Comparison of ENCODE assay signal across 15 cellular contexts in the genomic region with DNA sequence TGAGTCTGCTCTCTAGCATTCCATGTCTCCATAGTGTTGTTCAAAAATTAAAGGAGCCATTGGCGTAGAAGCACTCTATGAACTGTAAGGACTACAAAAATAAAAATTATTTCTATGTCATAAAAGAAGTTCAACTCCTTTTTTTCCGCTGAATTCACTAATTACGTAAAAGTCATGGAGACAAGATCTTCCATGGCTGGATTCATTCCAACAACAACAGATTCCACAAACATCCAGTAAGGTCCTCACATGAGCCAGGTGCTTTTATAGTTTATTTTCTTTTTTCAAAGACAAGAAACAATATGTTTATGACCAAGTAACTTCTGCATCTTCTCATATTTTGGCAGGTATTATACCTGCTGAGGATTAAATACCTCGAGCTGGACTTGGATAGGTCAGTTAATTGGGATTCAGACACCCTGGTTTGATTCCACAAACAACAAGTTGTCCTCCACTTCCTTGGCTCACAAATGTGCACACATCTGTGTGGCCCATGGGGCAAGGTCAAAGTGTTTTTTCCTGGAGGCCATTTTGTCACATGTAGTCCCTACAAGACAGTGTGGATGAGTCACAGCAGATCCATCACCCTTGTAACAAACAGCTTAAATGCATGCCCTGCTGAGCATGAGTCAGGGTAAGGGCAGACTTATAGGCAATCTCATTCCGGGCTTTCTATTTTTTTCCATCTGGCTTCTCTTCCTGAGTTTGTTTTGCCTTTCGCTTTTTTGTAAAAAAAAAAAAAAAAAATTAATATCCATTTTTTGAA.
DNase-seq lines count a peak whose midpoint lies in the region; ATAC-seq, FAIRE-seq and TF ChIP-seq lines count a peak whose summit lies in the region.
"Had no signal": no experiment of that assay in that cellular context is flagged by ENCODE, and none has a peak within 500 bp of the region (broad histone marks: within the 10 kb centered on the region; RNA-seq: fewer than 3 reads in every experiment).

No MANE protein-coding gene starts in this region.

- peak overlapping the region; percentile 66 for H3K27ac Mint-ChIP-seq in activated CD4-positive, alpha-beta memory T cell treated with anti-CD3 and anti-CD28 coated beads for 36 hours
- no peak overlapping the region for H3K27ac Mint-ChIP-seq in T-helper 2 cell treated with Interferon-gamma antibody and Interleukin-4, amounts not matched to agents 5 μg/mL and 100 μg/mL, for 36 hours
- H3K27ac Mint-ChIP-seq: GM23338 had no signal

- no peaks in the 10 kb centered on the region for H3K27me3 Mint-ChIP-seq in activated CD4-positive, alpha-beta memory T cell treated with anti-CD3 and anti-CD28 coated beads for 36 hours
- no peaks in the 10 kb centered on the region for H3K27me3 Mint-ChIP-seq in T-helper 2 cell treated with Interferon-gamma antibody and Interleukin-4, amounts not matched to agents 5 μg/mL and 100 μg/mL, for 36 hours (ENCODE audit: low read depth)
- H3K27me3 Mint-ChIP-seq: CD4-positive, CD25-positive, alpha-beta regulatory T cell had no signal

- H3K4me3 ChIP-seq in A549 = no peak overlapping the region
- H3K4me3 ChIP-seq in sigmoid colon = no peak overlapping the region
- no peak overlapping the region for H3K4me3 ChIP-seq in lower leg skin (ENCODE audit: low read depth, poor library complexity, severe bottlenecking)
- H3K4me3 ChIP-seq: GM23338 had no signal

- TF ChIP-seq EP300 in A549 (IDR thresholded peaks at IDR 0.05) = no peak
- TF ChIP-seq EP300 in sigmoid colon (IDR thresholded peaks at IDR 0.05) = no peak

- H3K4me3 Mint-ChIP-seq in activated CD4-positive, alpha-beta memory T cell treated with anti-CD3 and anti-CD28 coated beads for 36 hours = no peak overlapping the region
- no peak overlapping the region for H3K4me3 Mint-ChIP-seq in T-helper 2 cell treated with Interferon-gamma antibody and Interleukin-4, amounts not matched to agents 5 μg/mL and 100 μg/mL, for 36 hours
- H3K4me3 Mint-ChIP-seq: CD4-positive, CD25-positive, alpha-beta regulatory T cell; GM23338 had no signal

- intact Hi-C loops in activated CD4-positive, alpha-beta memory T cell treated with anti-CD3 and anti-CD28 coated beads for 36 hours (cut with micrococcal nuclease) = no loop called here
- intact Hi-C loops in sigmoid colon (cut with DNase I) = no loop called here
- intact Hi-C loops in lower leg skin (cut with DNase I; ENCODE audit: low total_unique reads) = no loop called here

- peaks cover 5% of the 10 kb centered on the region for H3K36me3 Mint-ChIP-seq in activated CD4-positive, alpha-beta memory T cell treated with anti-CD3 and anti-CD28 coated beads for 36 hours
- peaks cover 2% of the 10 kb centered on the region for H3K36me3 Mint-ChIP-seq in T-helper 2 cell treated with Interferon-gamma antibody and Interleukin-4, amounts not matched to agents 5 μg/mL and 100 μg/mL, for 36 hours (ENCODE audit: low read depth)
- H3K36me3 Mint-ChIP-seq: CD4-positive, CD25-positive, alpha-beta regulatory T cell had no signal

- TF ChIP-seq CTCF in A549 (IDR thresholded peaks at IDR 0.05) (no peak), foreskin keratinocyte (conservative IDR thresholded peaks at IDR 0.05) (no peak), sigmoid colon (IDR thresholded peaks at IDR 0.05) (no peak), lower leg skin (IDR thresholded peaks at IDR 0.05) (no peak)

- H3K4me2 ChIP-seq in A549 = no peak overlapping the region
- H3K4me2 ChIP-seq: GM23338 had no signal

- H3K36me3 ChIP-seq in sigmoid colon = no peaks in the 10 kb centered on the region

- H3K27ac ChIP-seq in A549 (peak overlapping the region in 1 of 2 experiments; percentile 24; a peak in 2 of 6 replicates), foreskin keratinocyte (no peak overlapping the region), sigmoid colon (no peak overlapping the region)
- H3K27ac ChIP-seq: VCaP had no signal

- 0 out of 3 replicates have a peak, but pooled peaks cover 2% of the 10 kb centered on the region for H3K9me3 ChIP-seq in A549
- no peaks in the 10 kb centered on the region for H3K9me3 ChIP-seq in sigmoid colon

- H3K4me1 Mint-ChIP-seq in activated CD4-positive, alpha-beta memory T cell treated with anti-CD3 and anti-CD28 coated beads for 36 hours (ENCODE audit: low read depth) = peaks cover 49% of the 10 kb centered on the region
- H3K4me1 Mint-ChIP-seq in T-helper 2 cell treated with Interferon-gamma antibody and Interleukin-4, amounts not matched to agents 5 μg/mL and 100 μg/mL, for 36 hours (ENCODE audit: low read depth) = peaks cover 26% of the 10 kb centered on the region

- H3K4me1 ChIP-seq in A549 (no peaks in the 10 kb centered on the region), foreskin keratinocyte (peaks cover 8% of the 10 kb centered on the region), sigmoid colon (no peaks in the 10 kb centered on the region)

- POLR2A ChIA-PET in A549 (lab: Yijun Ruan, JAX) = no interaction called here
- POLR2A ChIA-PET in activated CD4-positive, alpha-beta memory T cell treated with anti-CD3 and anti-CD28 coated beads for 36 hours (lab: Charles Lee) = interaction anchor here (1.5 kb wide), 1 partner anchor 16 kb away, joined by 3 read pairs; no protein-coding TSS in a partner anchor

- CTCF ChIA-PET in A549 (lab: Yijun Ruan, JAX) = interaction anchor here (1.1 to 1.2 kb wide), 2 partner anchors 13 to 62 kb away, joined by 3 read pairs; no protein-coding TSS in a partner anchor
- CTCF ChIA-PET in activated CD4-positive, alpha-beta memory T cell treated with anti-CD3 and anti-CD28 coated beads for 36 hours (lab: Charles Lee) = no interaction called here

- peak; percentile 62 to 73; a peak in 5 of 6 replicates for ATAC-seq in A549
- ATAC-seq in foreskin keratinocyte = peak; percentile 77
- ATAC-seq: GM23338, Panc1, sciatic nerve had no signal

- WGBS in A549 (ENCODE audit: missing lambda C conversion rate) = 65% methylated on average over 6 of the region's 6 CpGs
- 86 to 91% methylated on average over 6 of the region's 6 CpGs for WGBS in sigmoid colon, 2 donors
- 91 to 92% methylated on average over 6 of the region's 6 CpGs for WGBS in lower leg skin, 2 donors

- peaks cover 11% of the 10 kb centered on the region for H3K9me3 Mint-ChIP-seq in activated CD4-positive, alpha-beta memory T cell treated with anti-CD3 and anti-CD28 coated beads for 36 hours
- peaks cover 17% of the 10 kb centered on the region for H3K9me3 Mint-ChIP-seq in T-helper 2 cell treated with Interferon-gamma antibody and Interleukin-4, amounts not matched to agents 5 μg/mL and 100 μg/mL, for 36 hours

- no peak for FAIRE-seq in A549 (lab: Jason Lieb, UNC)

- peak; percentile 26 to 70 for DNase-seq in A549 (ENCODE audit: low read depth in 1 of 2, low spot score in 1 of 2)
- DNase-seq in ELF-1 (ENCODE audit: low read depth, low spot score) = peak; percentile 9
- DNase-seq in activated CD4-positive, alpha-beta memory T cell treated with anti-CD3 and anti-CD28 coated beads for 36 hours = peak; percentile 39
- peak; percentile 50 to 68 for DNase-seq in foreskin keratinocyte
- no peak for DNase-seq in sigmoid colon
- no peak for DNase-seq in lower leg skin (ENCODE audit: low spot score in 2 of 2)
- no peak for DNase-seq in putamen (ENCODE audit: low spot score)
- DNase-seq in T-helper 2 cell treated with Interferon-gamma antibody and Interleukin-4, amounts not matched to agents 5 μg/mL and 100 μg/mL, for 36 hours (ENCODE audit: low spot score) = no peak
- DNase-seq: activated gamma-delta T cell; CD4-positive, CD25-positive, alpha-beta regulatory T cell; midbrain had no signal

- TF ChIP-seq POLR2A in A549 (IDR thresholded peaks at IDR 0.05; ENCODE audit: low read length) = no peak
- no peak for TF ChIP-seq POLR2A in sigmoid colon (IDR thresholded peaks at IDR 0.05)
- TF ChIP-seq POLR2A in lower leg skin (IDR thresholded peaks at IDR 0.05) = no peak

- H3K27me3 ChIP-seq in foreskin keratinocyte (no peaks in the 10 kb centered on the region), sigmoid colon (no peaks in the 10 kb centered on the region)

- TF ChIP-seq RAD21 in A549 (conservative IDR thresholded peaks at IDR 0.05 in 1 of 2, IDR thresholded peaks at IDR 0.05 in 1 of 2) = no peak

TF ChIP-seq in A549, 52 proteins besides CTCF, POLR2A, EP300 and RAD21:
- TF ChIP-seq NPAS2 (CRISPR knock-in tag; IDR thresholded peaks at IDR 0.05; ENCODE audit: borderline replicate concordance) = no peak
- TF ChIP-seq CHD4 (IDR thresholded peaks at IDR 0.05; ENCODE audit: borderline replicate concordance) = no peak
- TF ChIP-seq MAZ (IDR thresholded peaks at IDR 0.05; ENCODE audit: borderline replicate concordance, low read depth, low read length) = no peak
- TF ChIP-seq FOSL2 (IDR thresholded peaks at IDR 0.05) = no peak
- TF ChIP-seq FOSL2 (CRISPR knock-in tag; IDR thresholded peaks at IDR 0.05) = peak; percentile 64
TF ChIP-seq in A549: peak in this region for 1.

Comparison
In these comparisons a context has a peak if more than half of its experiments do, and no peak if none do; other contexts are left out.
1. DNase-seq: peak in A549 (2 of 2), ELF-1 (single experiment), activated CD4-positive, alpha-beta memory T cell treated with anti-CD3 and anti-CD28 coated beads for 36 hours (single experiment) and foreskin keratinocyte (2 of 2); none in sigmoid colon (single experiment), lower leg skin (0 of 2), putamen (single experiment) and T-helper 2 cell treated with Interferon-gamma antibody and Interleukin-4, amounts not matched to agents 5 μg/mL and 100 μg/mL, for 36 hours (single experiment).